In genomic region chr2:46477912-46478311, GRCh38 we compare ENCODE assay signal across 25 cellular contexts. TPM values are rescaled to one million over a fixed set of nuclear protein-coding genes. Genes with fewer than 3 reads are reported as not detected.
DNase-seq lines count a peak whose midpoint lies in the region; ATAC-seq, FAIRE-seq and TF ChIP-seq lines count a peak whose summit lies in the region.
"Had no signal": no experiment of that assay in that cellular context is flagged by ENCODE, and none has a peak within 500 bp of the region (broad histone marks: within the 10 kb centered on the region; RNA-seq: fewer than 3 reads in every experiment).

No MANE protein-coding gene starts in this region.

- no peak overlapping the region for H3K4me2 ChIP-seq in neuronal stem cell (ENCODE audit: insufficient read depth, low read length, poor library complexity, severe bottlenecking)
- H3K4me2 ChIP-seq: SK-N-SH had no signal

- no peak overlapping the region for H2BK5ac ChIP-seq in neuronal stem cell (ENCODE audit: low read length)

- CTCF ChIA-PET in activated CD8-positive, alpha-beta memory T cell treated with anti-CD3 and anti-CD28 coated beads, Interleukin-2, amount 10 ng/mL, durations not matched to agents 7 days and 5 days (lab: Charles Lee) = no interaction called here
- CTCF ChIA-PET in activated CD8-positive, alpha-beta T cell treated with anti-CD3 and anti-CD28 coated beads, Interleukin-2, amount 10 ng/mL, durations not matched to agents 7 days and 5 days (lab: Charles Lee) = interaction anchor here (1.3 kb wide), 1 partner anchor 415 kb away, joined by 3 read pairs; no protein-coding TSS in a partner anchor

- H3K4me1 Mint-ChIP-seq in activated CD8-positive, alpha-beta memory T cell treated with anti-CD3 and anti-CD28 coated beads, Interleukin-2, amount 10 ng/mL, durations not matched to agents 7 days and 5 days = peaks cover 23% of the 10 kb centered on the region
- H3K4me1 Mint-ChIP-seq in IgD-negative memory B cell (peaks cover 5 to 19% (median 13%) of the 10 kb centered on the region in 3 donors), T-helper 17 cell (peaks cover 6% of the 10 kb centered on the region)
- peaks cover 8% of the 10 kb centered on the region for H3K4me1 Mint-ChIP-seq in activated CD8-positive, alpha-beta T cell treated with anti-CD3 and anti-CD28 coated beads, Interleukin-2, amount 10 ng/mL, durations not matched to agents 7 days and 5 days (ENCODE audit: low read depth)

- no peak overlapping the region for H2BK120ac ChIP-seq in neuronal stem cell (ENCODE audit: low read depth, low read length)

- no peak for ATAC-seq in activated CD8-positive, alpha-beta memory T cell treated with anti-CD3 and anti-CD28 coated beads, Interleukin-2, amount 10 ng/mL, durations not matched to agents 7 days and 5 days
- ATAC-seq in T-helper 17 cell (no peak), HG03159 (IDR thresholded peaks at IDR 0.05; ENCODE audit: unreplicated experiment) (no peak)
- no peak for ATAC-seq in activated CD8-positive, alpha-beta T cell treated with anti-CD3 and anti-CD28 coated beads, Interleukin-2, amount 10 ng/mL, durations not matched to agents 7 days and 5 days

- no peak overlapping the region for H3K4me3 ChIP-seq in neuronal stem cell (ENCODE audit: low read length in 2 of 2)

- POLR2A ChIA-PET in activated CD8-positive, alpha-beta T cell treated with anti-CD3 and anti-CD28 coated beads, Interleukin-2, amount 10 ng/mL, durations not matched to agents 7 days and 5 days (lab: Charles Lee) = no interaction called here

- H2BK12ac ChIP-seq in neuronal stem cell (ENCODE audit: low read length) = no peak overlapping the region

- peaks cover 0 to 15% (median 0%) of the 10 kb centered on the region in 3 experiments for H3K27me3 ChIP-seq in neuronal stem cell (ENCODE audit: control insufficient read depth in 3 of 3, insufficient read depth in 3 of 3, low read depth in 1 of 3, low read length in 3 of 3)

- no peak overlapping the region for H3K9ac ChIP-seq in neuronal stem cell (ENCODE audit: low read depth, low read length, poor library complexity)
- H3K9ac ChIP-seq: SK-N-SH had no signal

- H2BK15ac ChIP-seq in neuronal stem cell (ENCODE audit: low read length) = no peak overlapping the region

- DNase-seq in activated CD8-positive, alpha-beta memory T cell treated with anti-CD3 and anti-CD28 coated beads, Interleukin-2, amount 10 ng/mL, durations not matched to agents 7 days and 5 days = peak; percentile 15
- no peak for DNase-seq in activated CD8-positive, alpha-beta memory T cell treated with anti-CD3 and anti-CD28 coated beads, Interleukin-2, amount 50 U/mL, for 48 hours
- DNase-seq in T-helper 17 cell (no peak), neuronal stem cell (ENCODE audit: low spot score) (no peak), GM12892 (ENCODE audit: insufficient read length) (no peak)
- DNase-seq in activated CD8-positive, alpha-beta T cell treated with anti-CD3 and anti-CD28 coated beads, Interleukin-2, amount 10 ng/mL, durations not matched to agents 7 days and 5 days = no peak
- DNase-seq: AML-193, DMS 273 treated with DMSO at 0.1 percent for 48 hours, DMS79 treated with DMSO at 0.1 percent for 48 hours, KG1, MV-4-11, NCI-H187 treated with DMSO at 0.1 percent for 48 hours, NCI-H2107, NCI-H446 treated with DMSO at 0.1 percent for 48 hours, NCI-H526 treated with DMSO at 0.1 percent for 48 hours, SHP77 treated with DMSO at 0.1 percent for 48 hours, SK-N-SH had no signal

- H3K27ac Mint-ChIP-seq in activated CD8-positive, alpha-beta memory T cell treated with anti-CD3 and anti-CD28 coated beads, Interleukin-2, amount 10 ng/mL, durations not matched to agents 7 days and 5 days = no peak overlapping the region
- H3K27ac Mint-ChIP-seq in IgD-negative memory B cell = peak overlapping the region in 1 of 3 donors; percentile 65
- no peak overlapping the region for H3K27ac Mint-ChIP-seq in T-helper 17 cell
- no peak overlapping the region for H3K27ac Mint-ChIP-seq in activated CD8-positive, alpha-beta T cell treated with anti-CD3 and anti-CD28 coated beads, Interleukin-2, amount 10 ng/mL, durations not matched to agents 7 days and 5 days

- H3K18ac ChIP-seq in neuronal stem cell (ENCODE audit: low read length) = no peak overlapping the region

- peaks cover 16% of the 10 kb centered on the region for H3K27me3 Mint-ChIP-seq in activated CD8-positive, alpha-beta memory T cell treated with anti-CD3 and anti-CD28 coated beads, Interleukin-2, amount 10 ng/mL, durations not matched to agents 7 days and 5 days
- peaks cover 1% of the 10 kb centered on the region for H3K27me3 Mint-ChIP-seq in IgD-negative memory B cell
- no peaks in the 10 kb centered on the region for H3K27me3 Mint-ChIP-seq in T-helper 17 cell
- H3K27me3 Mint-ChIP-seq in activated CD8-positive, alpha-beta T cell treated with anti-CD3 and anti-CD28 coated beads, Interleukin-2, amount 10 ng/mL, durations not matched to agents 7 days and 5 days (ENCODE audit: low read depth) = peaks cover 18% of the 10 kb centered on the region

- no peaks in the 10 kb centered on the region for H3K9me3 ChIP-seq in T-helper 17 cell (ENCODE audit: control insufficient read depth, low read length, poor library complexity, severe bottlenecking)
- no peaks in the 10 kb centered on the region for H3K9me3 ChIP-seq in neuronal stem cell (replicated peaks in 1 of 2; ENCODE audit: control insufficient read depth in 2 of 2, insufficient read depth in 1 of 2, low read depth in 1 of 2, low read length in 2 of 2)
- H3K9me3 ChIP-seq: SK-N-SH had no signal

- WGBS in neuronal stem cell (ENCODE audit: extremely low coverage in 2 of 2, insufficient read length in 2 of 2, insufficient replicate concordance in 1 of 2), 2 donors = no CpG with 5 or more reads among the region's 10 CpGs

- no peak overlapping the region for H3K27ac ChIP-seq in neuronal stem cell (replicated peaks; ENCODE audit: low read length)
- H3K27ac ChIP-seq: C4-2B, RWPE1 had no signal

- peak overlapping the region; percentile 22 for H2AFZ ChIP-seq in neuronal stem cell (ENCODE audit: low read length)

- TF ChIP-seq POLR2A in GM12892 (IDR thresholded peaks at IDR 0.05; ENCODE audit: low read depth, low read length) = no peak

- no peak overlapping the region for H4K8ac ChIP-seq in neuronal stem cell (ENCODE audit: low read depth, low read length)

- no peak overlapping the region for H2AK5ac ChIP-seq in neuronal stem cell (ENCODE audit: low read depth, low read length)

- H3K36me3 Mint-ChIP-seq in activated CD8-positive, alpha-beta memory T cell treated with anti-CD3 and anti-CD28 coated beads, Interleukin-2, amount 10 ng/mL, durations not matched to agents 7 days and 5 days = no peaks in the 10 kb centered on the region
- H3K36me3 Mint-ChIP-seq in IgD-negative memory B cell = peaks cover 5% of the 10 kb centered on the region
- H3K36me3 Mint-ChIP-seq in T-helper 17 cell (ENCODE audit: low read depth) = peaks cover 3% of the 10 kb centered on the region
- no peaks in the 10 kb centered on the region for H3K36me3 Mint-ChIP-seq in activated CD8-positive, alpha-beta T cell treated with anti-CD3 and anti-CD28 coated beads, Interleukin-2, amount 10 ng/mL, durations not matched to agents 7 days and 5 days (ENCODE audit: low read depth)

- no peaks in the 10 kb centered on the region for H3K9me3 Mint-ChIP-seq in activated CD8-positive, alpha-beta memory T cell treated with anti-CD3 and anti-CD28 coated beads, Interleukin-2, amount 10 ng/mL, durations not matched to agents 7 days and 5 days (ENCODE audit: low read depth)
- peaks cover 0 to 12% (median 0%) of the 10 kb centered on the region in 3 donors for H3K9me3 Mint-ChIP-seq in IgD-negative memory B cell
- no peaks in the 10 kb centered on the region for H3K9me3 Mint-ChIP-seq in activated CD8-positive, alpha-beta T cell treated with anti-CD3 and anti-CD28 coated beads, Interleukin-2, amount 10 ng/mL, durations not matched to agents 7 days and 5 days (ENCODE audit: insufficient read depth)

- no peak overlapping the region for H3K14ac ChIP-seq in neuronal stem cell (ENCODE audit: low read length)

- H3K23ac ChIP-seq in neuronal stem cell (ENCODE audit: low read depth, low read length, poor library complexity) = no peak overlapping the region

- no peaks in the 10 kb centered on the region for H3K79me1 ChIP-seq in neuronal stem cell (ENCODE audit: low read depth, low read length)

- no peaks in the 10 kb centered on the region for H3K36me3 ChIP-seq in neuronal stem cell (replicated peaks in 1 of 2; ENCODE audit: control insufficient read depth in 2 of 2, insufficient read depth in 2 of 2, low read length in 2 of 2)

- H3K4me3 Mint-ChIP-seq in activated CD8-positive, alpha-beta memory T cell treated with anti-CD3 and anti-CD28 coated beads, Interleukin-2, amount 10 ng/mL, durations not matched to agents 7 days and 5 days = no peak overlapping the region
- H3K4me3 Mint-ChIP-seq in IgD-negative memory B cell (peak overlapping the region in 3 of 4 donors; percentile 43 to 68 (median 52)), T-helper 17 cell (peak overlapping the region; percentile 34)
- H3K4me3 Mint-ChIP-seq in activated CD8-positive, alpha-beta T cell treated with anti-CD3 and anti-CD28 coated beads, Interleukin-2, amount 10 ng/mL, durations not matched to agents 7 days and 5 days = no peak overlapping the region

- FAIRE-seq in GM12892 (lab: Jason Lieb, UNC) = no peak
- FAIRE-seq: H54 had no signal

- H3K4me1 ChIP-seq in neuronal stem cell (ENCODE audit: control insufficient read depth in 2 of 2, insufficient read depth in 1 of 2, low read depth in 1 of 2, low read length in 2 of 2) = no peaks in the 10 kb centered on the region

- H4K91ac ChIP-seq in neuronal stem cell (ENCODE audit: low read depth, low read length, poor library complexity) = no peak overlapping the region

- no peak overlapping the region for H3K4ac ChIP-seq in neuronal stem cell (ENCODE audit: low read length)

RNA-seq across cellular contexts. Expression of gene TMEM247, which starts 1.5 kb away (rescaled TPM):
- not detected for total RNA-seq in activated CD8-positive, alpha-beta memory T cell treated with anti-CD3 and anti-CD28 coated beads, Interleukin-2, amount 10 ng/mL, durations not matched to agents 7 days and 5 days
- not detected for polyA plus RNA-seq in IgD-negative memory B cell
- total RNA-seq in T-helper 17 cell = not detected
- polyA plus RNA-seq in neuronal stem cell (2013, experiment 1 of 2) = not detected
- polyA plus RNA-seq in neuronal stem cell (2013, experiment 2 of 2) = not detected
- not detected for total RNA-seq in activated CD8-positive, alpha-beta T cell treated with anti-CD3 and anti-CD28 coated beads, Interleukin-2, amount 10 ng/mL, durations not matched to agents 7 days and 5 days
- polyA plus RNA-seq in GM12892 (2012; ENCODE audit: missing spikeins) = not detected
- total RNA-seq: A172, M059J had no signal
- polyA plus RNA-seq: AG04450, SK-N-SH had no signal

Comparison
In these comparisons a context has a peak if more than half of its experiments do, and no peak if none do; other contexts are left out.
1. H3K4me3 Mint-ChIP-seq: peak in IgD-negative memory B cell (3 of 4) and T-helper 17 cell (single experiment); none in activated CD8-positive, alpha-beta memory T cell treated with anti-CD3 and anti-CD28 coated beads, Interleukin-2, amount 10 ng/mL, durations not matched to agents 7 days and 5 days (single experiment) and activated CD8-positive, alpha-beta T cell treated with anti-CD3 and anti-CD28 coated beads, Interleukin-2, amount 10 ng/mL, durations not matched to agents 7 days and 5 days (single experiment).